35 cellular contexts compared by ENCODE assay signal in genomic region chr11:43947815-43948214, GRCh38. TPM values are rescaled to one million over a fixed set of nuclear protein-coding genes. Genes with fewer than 3 reads are reported as not detected.
DNase-seq lines count a peak whose midpoint lies in the region; ATAC-seq, FAIRE-seq and TF ChIP-seq lines count a peak whose summit lies in the region.
"Had no signal": no experiment of that assay in that cellular context is flagged by ENCODE, and none has a peak within 500 bp of the region (broad histone marks: within the 10 kb centered on the region; RNA-seq: fewer than 3 reads in every experiment).

No MANE protein-coding gene starts in this region.

- DNase-seq in GM23338 (ENCODE audit: low spot score) (no peak), K562 (ENCODE audit: extremely low read depth in 1 of 4, low spot score in 3 of 4) (no peak), neuronal stem cell (ENCODE audit: low spot score) (no peak), tibial artery (peak in 1 of 2 donors; percentile 78), HT-29 (ENCODE audit: low spot score) (no peak)
- DNase-seq: activated B cell treated with CpG ODN at 0.5 μM for 24 hours; activated CD4-positive, alpha-beta T cell treated with anti-CD3 and anti-CD28 coated beads, Interleukin-2, amount 50 U/mL, for 1 hour; activated gamma-delta T cell treated with Interleukin-2 at 50 U/mL for 16 hours; activated naive CD8-positive, alpha-beta T cell treated with anti-CD3 and anti-CD28 coated beads, Interleukin-2, amount 10 ng/mL, durations not matched to agents 7 days and 5 days; activated T-cell treated with anti-CD3 and anti-CD28 coated beads, Interleukin-2, amount 50 U/mL, for 24 hours; Caco-2; cerebellar nuclear complex; DMS79; dorsolateral prefrontal cortex; esophagus squamous epithelium; foreskin keratinocyte; GDM1; GOT3; heart right ventricle; HFFc6; mammary epithelial cell; NCI-H1105; NCI-H187; NCI-H2171; NCI-H510A treated with DMSO at 0.1 percent for 48 hours; pancreas; stimulated activated CD4-positive, alpha-beta T cell treated with anti-CD3 and anti-CD28 coated beads, Interleukin-2, amount 100 ng/mL, for 24 hours had no signal

- no peaks in the 10 kb centered on the region for H3K9me1 ChIP-seq in K562 (ENCODE audit: control insufficient read depth, insufficient read depth, low read length)

- H3K4me2 ChIP-seq in GM23338, result no peak overlapping the region
- no peak overlapping the region for H3K4me2 ChIP-seq in K562 (ENCODE audit: insufficient read depth, low read length)
- no peak overlapping the region for H3K4me2 ChIP-seq in neuronal stem cell (ENCODE audit: insufficient read depth, low read length, poor library complexity, severe bottlenecking)

- no peaks in the 10 kb centered on the region for H3K79me1 ChIP-seq in neuronal stem cell (ENCODE audit: low read depth, low read length)

- POLR2A ChIA-PET in K562 (lab: Yijun Ruan, JAX), result interaction anchor here (1.1 to 2.1 kb wide), 3 partner anchors 8 to 24 kb away, joined by 3 to 9 read pairs (median 3); no protein-coding TSS in a partner anchor

- H3K4me1 ChIP-seq in GM23338 (ENCODE audit: insufficient read depth) (peaks cover 9% of the 10 kb centered on the region; the same call in 1 of the 2 replicates), K562 (replicated peaks in 1 of 2; ENCODE audit: control insufficient read depth in 2 of 2, insufficient read depth in 2 of 2, low read length in 2 of 2) (peaks cover 29 to 38% of the 10 kb centered on the region in 2 experiments; a peak in 4 of 5 replicates), neuronal stem cell (ENCODE audit: control insufficient read depth in 2 of 2, insufficient read depth in 1 of 2, low read depth in 1 of 2, low read length in 2 of 2) (peaks cover 12 to 13% of the 10 kb centered on the region in 2 donors), tibial artery (peaks cover 0 to 44% (median 20%) of the 10 kb centered on the region in 4 donors)
- H3K4me1 ChIP-seq: foreskin keratinocyte had no signal

- no peak overlapping the region for H3K27ac Mint-ChIP-seq in GM23338
- H3K27ac Mint-ChIP-seq: activated B cell treated with CpG ODN at 0.5 μM for 24 hours; activated naive CD8-positive, alpha-beta T cell treated with anti-CD3 and anti-CD28 coated beads, Interleukin-2, amount 10 ng/mL, durations not matched to agents 7 days and 5 days; activated T-cell treated with anti-CD3 and anti-CD28 coated beads, Interleukin-2, amount 50 U/mL, for 24 hours; HFFc6; natural killer cell treated with Interleukin-12 subunit alpha and Interleukin-12 subunit beta and Interleukin-15 and Interleukin-18, amount 100 ng/mL, for 72 hours; stimulated activated naive CD8-positive, alpha-beta T cell treated with anti-CD3 and anti-CD28 coated beads, Interleukin-15, Interleukin-2, amounts not matched to agents 100 ng/mL and 50 ng/mL, for 24 hours had no signal

- no peak for FAIRE-seq in K562 (lab: Jason Lieb, UNC)
- FAIRE-seq: endometrium, HTR-8/SVneo, pancreas had no signal

- BruUV-seq in K562 (replicated peaks; lab: Mats Ljungman, UMichigan), result no TSS peak

- no peaks in the 10 kb centered on the region for H3K79me2 ChIP-seq in GM23338 (replicated peaks; ENCODE audit: insufficient read depth)
- no peaks in the 10 kb centered on the region; the same call in 2 of the 3 replicates for H3K79me2 ChIP-seq in K562 (ENCODE audit: control insufficient read depth, insufficient read depth, low read length)

- H3K23ac ChIP-seq in neuronal stem cell (ENCODE audit: low read depth, low read length, poor library complexity), result no peak overlapping the region

- H2BK120ac ChIP-seq in neuronal stem cell (ENCODE audit: low read depth, low read length), result no peak overlapping the region

- no peak for TF ChIP-seq POLR2A in K562 (conservative IDR thresholded peaks at IDR 0.05)

- H3K9me3 ChIP-seq in K562 (replicated peaks; ENCODE audit: control insufficient read depth, insufficient read depth, low read depth, low read length) (no peaks in the 10 kb centered on the region; the same call in none of the 2 replicates), neuronal stem cell (replicated peaks in 1 of 2; ENCODE audit: control insufficient read depth in 2 of 2, insufficient read depth in 1 of 2, low read depth in 1 of 2, low read length in 2 of 2) (peaks cover 0 to 3% of the 10 kb centered on the region in 2 donors), tibial artery (no peaks in the 10 kb centered on the region)
- H3K9me3 ChIP-seq: Caco-2, esophagus squamous epithelium, heart right ventricle, pancreas, tibial nerve had no signal

- peak overlapping the region; percentile 32 for H3K18ac ChIP-seq in neuronal stem cell (ENCODE audit: low read length)

- H2BK5ac ChIP-seq in neuronal stem cell (ENCODE audit: low read length), result no peak overlapping the region

- no peak for TF ChIP-seq EP300 in K562 (IDR thresholded peaks at IDR 0.05; ENCODE audit: low read length)

- intact Hi-C loops in K562 (cut with micrococcal nuclease), result loop anchor here (10.0 kb wide), 2 partner anchors 117 to 123 kb away; partner anchors contain the start of gene ACCS
- intact Hi-C loops in tibial artery (cut with DNase I; ENCODE audit: low total_unique reads), result loop anchor here (2.0 to 10.0 kb wide), 2 partner anchors 53 to 89 kb away; no protein-coding TSS in a partner anchor

- H4K8ac ChIP-seq in neuronal stem cell (ENCODE audit: low read depth, low read length), result no peak overlapping the region

- H3K14ac ChIP-seq in neuronal stem cell (ENCODE audit: low read length), result no peak overlapping the region

- ATAC-seq in GM23338 (no peak), K562 (no peak), GM19467 (IDR thresholded peaks at IDR 0.05; ENCODE audit: unreplicated experiment) (no peak), HG02571 (IDR thresholded peaks at IDR 0.05; ENCODE audit: unreplicated experiment) (no peak)
- ATAC-seq: foreskin keratinocyte; natural killer cell treated with Interleukin-12 subunit alpha and Interleukin-12 subunit beta and Interleukin-15 and Interleukin-18, amount 100 ng/mL, for 72 hours; pancreas had no signal

- no peaks in the 10 kb centered on the region for H3F3A ChIP-seq in GM23338 (replicated peaks; ENCODE audit: low read depth)

- no peak for TF ChIP-seq RAD21 in K562 (CRISPR knock-in tag; conservative IDR thresholded peaks at IDR 0.05 in 1 of 2, IDR thresholded peaks at IDR 0.05 in 1 of 2)

- H2AK5ac ChIP-seq in neuronal stem cell (ENCODE audit: low read depth, low read length), result peak overlapping the region; percentile 30

- TF ChIP-seq CTCF in GM23338 (conservative IDR thresholded peaks at IDR 0.05; ENCODE audit: low read depth in 2 of 2) (no peak), K562 (IDR thresholded peaks at IDR 0.05 in 2 of 3, conservative IDR thresholded peaks at IDR 0.05 in 1 of 3; ENCODE audit: insufficient read depth in 2 of 3, low read depth in 1 of 3, low read length in 3 of 3) (no peak), tibial artery (IDR thresholded peaks at IDR 0.05) (no peak)

- H2BK15ac ChIP-seq in neuronal stem cell (ENCODE audit: low read length), result no peak overlapping the region

- peak overlapping the region; percentile 36 for H2BK12ac ChIP-seq in neuronal stem cell (ENCODE audit: low read length)

- H4K20me1 ChIP-seq in GM23338 (replicated peaks; ENCODE audit: insufficient read depth), result no peaks in the 10 kb centered on the region
- no peaks in the 10 kb centered on the region; the same call in 1 of the 2 replicates for H4K20me1 ChIP-seq in K562 (replicated peaks; ENCODE audit: control insufficient read depth, insufficient read depth, low read length)

- no peak overlapping the region for H3K27ac ChIP-seq in GM23338 (ENCODE audit: low read depth)
- no peak overlapping the region for H3K27ac ChIP-seq in K562 (ENCODE audit: extremely low read depth, low read depth, low read length)
- no peak overlapping the region for H3K27ac ChIP-seq in neuronal stem cell (replicated peaks; ENCODE audit: low read length)
- peak overlapping the region; percentile 79 to 99 for H3K27ac ChIP-seq in tibial artery
- H3K27ac ChIP-seq: C4-2B, foreskin keratinocyte, pancreas had no signal

- H3K4me3 Mint-ChIP-seq in GM23338, result no peak overlapping the region
- H3K4me3 Mint-ChIP-seq: activated B cell treated with CpG ODN at 0.5 μM for 24 hours; activated naive CD8-positive, alpha-beta T cell treated with anti-CD3 and anti-CD28 coated beads, Interleukin-2, amount 10 ng/mL, durations not matched to agents 7 days and 5 days; activated T-cell treated with anti-CD3 and anti-CD28 coated beads, Interleukin-2, amount 50 U/mL, for 24 hours; HFFc6; natural killer cell treated with Interleukin-12 subunit alpha and Interleukin-12 subunit beta and Interleukin-15 and Interleukin-18, amount 100 ng/mL, for 72 hours; stimulated activated naive CD8-positive, alpha-beta T cell treated with anti-CD3 and anti-CD28 coated beads, Interleukin-15, Interleukin-2, amounts not matched to agents 100 ng/mL and 50 ng/mL, for 24 hours had no signal

- H3K9me3 Mint-ChIP-seq in GM23338, result peaks cover 2% of the 10 kb centered on the region; the same call in 1 of the 3 replicates
- H3K9me3 Mint-ChIP-seq: activated B cell treated with CpG ODN at 0.5 μM for 24 hours; activated naive CD8-positive, alpha-beta T cell treated with anti-CD3 and anti-CD28 coated beads, Interleukin-2, amount 10 ng/mL, durations not matched to agents 7 days and 5 days; activated T-cell treated with anti-CD3 and anti-CD28 coated beads, Interleukin-2, amount 50 U/mL, for 24 hours; HFFc6; natural killer cell treated with Interleukin-12 subunit alpha and Interleukin-12 subunit beta and Interleukin-15 and Interleukin-18, amount 100 ng/mL, for 72 hours; stimulated activated naive CD8-positive, alpha-beta T cell treated with anti-CD3 and anti-CD28 coated beads, Interleukin-15, Interleukin-2, amounts not matched to agents 100 ng/mL and 50 ng/mL, for 24 hours had no signal

- H3K4ac ChIP-seq in neuronal stem cell (ENCODE audit: low read length), result no peak overlapping the region

- peaks cover 3% of the 10 kb centered on the region; the same call in 2 of the 3 replicates for H3K36me3 Mint-ChIP-seq in GM23338 (ENCODE audit: low read depth)
- H3K36me3 Mint-ChIP-seq: activated naive CD8-positive, alpha-beta T cell treated with anti-CD3 and anti-CD28 coated beads, Interleukin-2, amount 10 ng/mL, durations not matched to agents 7 days and 5 days; natural killer cell treated with Interleukin-12 subunit alpha and Interleukin-12 subunit beta and Interleukin-15 and Interleukin-18, amount 100 ng/mL, for 72 hours had no signal

- CTCF ChIA-PET in K562 (lab: Yijun Ruan, JAX; ENCODE audit: low intra/inter-chr PET ratio), result no interaction called here

- H3K9me2 ChIP-seq in GM23338 (ENCODE audit: insufficient read depth), result peaks cover 2% of the 10 kb centered on the region; the same call in 1 of the 2 replicates

- H3K27me3 ChIP-seq in GM23338 (ENCODE audit: insufficient read depth) (peaks cover 34% of the 10 kb centered on the region), K562 (ENCODE audit: control insufficient read depth in 2 of 2, insufficient read depth in 2 of 2, low read length in 2 of 2) (peaks cover 10 to 18% of the 10 kb centered on the region in 2 experiments; a peak in 4 of 5 replicates), neuronal stem cell (ENCODE audit: control insufficient read depth in 3 of 3, insufficient read depth in 3 of 3, low read depth in 1 of 3, low read length in 3 of 3) (peaks cover 18 to 67% (median 29%) of the 10 kb centered on the region in 3 experiments), tibial artery (no peaks in the 10 kb centered on the region)

- H3K9ac ChIP-seq in K562 (ENCODE audit: insufficient read depth in 1 of 2, low read depth in 2 of 2, low read length in 2 of 2) (no peak overlapping the region), neuronal stem cell (ENCODE audit: low read depth, low read length, poor library complexity) (no peak overlapping the region)

- H2AFZ ChIP-seq in GM23338 (peak overlapping the region; percentile 95; the same call in 1 of the 2 replicates), K562 (ENCODE audit: low read depth, low read length) (peak overlapping the region; percentile 92; the same call in 1 of the 2 replicates), neuronal stem cell (ENCODE audit: low read length) (no peak overlapping the region)

- no peak overlapping the region for H3K4me3 ChIP-seq in GM23338
- no peak overlapping the region for H3K4me3 ChIP-seq in K562
- H3K4me3 ChIP-seq in neuronal stem cell (ENCODE audit: low read length in 2 of 2), result no peak overlapping the region
- no peak overlapping the region for H3K4me3 ChIP-seq in tibial artery
- H3K4me3 ChIP-seq: dorsolateral prefrontal cortex, esophagus squamous epithelium, heart right ventricle, pancreas, tibial nerve had no signal

- H3K27me3 Mint-ChIP-seq in GM23338 (ENCODE audit: insufficient read depth, low read depth, poor library complexity), result peaks cover 50% of the 10 kb centered on the region

- no peak overlapping the region for H4K91ac ChIP-seq in neuronal stem cell (ENCODE audit: low read depth, low read length, poor library complexity)

- H3K4me1 Mint-ChIP-seq in GM23338, result peaks cover 22% of the 10 kb centered on the region

- no peaks in the 10 kb centered on the region for H3K36me3 ChIP-seq in GM23338 (ENCODE audit: insufficient read depth)
- no peaks in the 10 kb centered on the region for H3K36me3 ChIP-seq in K562 (ENCODE audit: control insufficient read depth, insufficient read depth, low read length)
- H3K36me3 ChIP-seq in neuronal stem cell (replicated peaks in 1 of 2; ENCODE audit: control insufficient read depth in 2 of 2, insufficient read depth in 2 of 2, low read length in 2 of 2), result no peaks in the 10 kb centered on the region
- H3K36me3 ChIP-seq in tibial artery, result peaks cover 20 to 24% (median 21%) of the 10 kb centered on the region in 3 donors
- H3K36me3 ChIP-seq: esophagus squamous epithelium, pancreas, tibial nerve had no signal

- 50% methylated on average over 1 of the region's 1 CpG for WGBS in K562 (ENCODE audit: insufficient coverage, low coverage, missing lambda C conversion rate)
- WGBS in neuronal stem cell (ENCODE audit: extremely low coverage in 2 of 2, insufficient read length in 2 of 2, insufficient replicate concordance in 1 of 2), 2 donors, result no CpG with 5 or more reads among the region's 1 CpG

- in situ Hi-C loops in K562 (cut with MboI), result loop anchor here (5.0 kb wide), 1 partner anchor 89 kb away; no protein-coding TSS in a partner anchor

RNA-seq across cellular contexts. Expression of gene C11orf96, which starts 5.4 kb away (rescaled TPM):
- total RNA-seq in GM23338 (2014; rRNA removed; shearing (Covaris generic)), result 2.5 and 2.6 TPM in 2 replicates
- 0.31 and 1.4 TPM in 2 replicates for polyA plus RNA-seq in GM23338 (2016; fragmentation: Nextera tagmentation; extraction: Ambion mirVana)
- 0.81 and 2.9 TPM in 2 replicates for total RNA-seq in K562 (2011; cell fraction: chromatin; rRNA removed; ENCODE audit: low replicate concordance)
- 3.4 and 4.8 TPM in 2 replicates for total RNA-seq in K562 (2011; cell fraction: nucleolus; rRNA removed)
- 1.3 and 1.9 TPM in 2 replicates for total RNA-seq in K562 (2011; cell fraction: nucleoplasm; rRNA removed)
- 6.8 and 9.6 TPM in 2 replicates for total RNA-seq in K562 (2014; rRNA removed)
- 0.26 and 0.40 TPM in 2 replicates for total RNA-seq in K562 (2014; rRNA removed; fragmentation: Illumina TruSeq; extraction: Trizol)
- total RNA-seq in K562 (2015; rRNA removed; fragmentation: Illumina TruSeq; extraction: Trizol), result 0.83 and 0.90 TPM in 2 replicates
- 7.7 and 8.5 TPM in 2 replicates for total RNA-seq in K562 (2021)
- 1.2 and 2.0 TPM in 2 replicates for polyA plus RNA-seq in K562 (2011; rRNA removed)
- polyA plus RNA-seq in K562 (2011; cell fraction: cytosol; rRNA removed), result 1.9 and 9.3 TPM in 2 replicates
- 2.0 and 4.6 TPM in 2 replicates for polyA plus RNA-seq in K562 (2011; cell fraction: nucleus; rRNA removed)
- polyA plus RNA-seq in K562 (2012), result 5.5 and 6.8 TPM in 2 replicates
- 0.16 and 0.73 TPM in 2 replicates for polyA plus RNA-seq in K562 (2014; fragmentation: Illumina TruSeq; extraction: Trizol)
- polyA plus RNA-seq in K562 (2014; fragmentation: Nextera tagmentation; extraction: Ambion mirVana), result under 1 TPM; 0.08 to 0.14 TPM
- 6.6 and 10.8 TPM in 2 replicates for polyA plus RNA-seq in K562 (2014; rRNA removed)
- 0.18 and 0.25 TPM in 2 replicates for polyA minus RNA-seq in K562 (2011; rRNA and poly(A)+ RNA removed)
- 2.0 and 2.1 TPM in 2 replicates for polyA minus RNA-seq in K562 (2011; cell fraction: cytosol; rRNA and poly(A)+ RNA removed)
- 1.3 and 1.6 TPM in 2 replicates for polyA minus RNA-seq in K562 (2011; cell fraction: nucleus; rRNA and poly(A)+ RNA removed)
- polyA plus RNA-seq in neuronal stem cell (2013, experiment 1 of 2), result 3.5 TPM
- 4.2 TPM for polyA plus RNA-seq in neuronal stem cell (2013, experiment 2 of 2)
- total RNA-seq in HT-29 (2014; rRNA removed; shearing (Covaris generic)), result not detected in 2 replicates
- total RNA-seq: activated B cell treated with CpG ODN at 0.5 μM for 24 hours, Caco-2, foreskin keratinocyte, mammary epithelial cell had no signal
- polyA plus RNA-seq: foreskin keratinocyte, mammary epithelial cell had no signal

Comparison
In these comparisons a context has a peak if more than half of its experiments do, and no peak if none do; other contexts are left out.
1. H3K27ac ChIP-seq: peak in tibial artery (2 of 2); none in GM23338 (single experiment), K562 (single experiment) and neuronal stem cell (single experiment).